ENCODE assay signal across 8 cellular contexts in the genomic region with DNA sequence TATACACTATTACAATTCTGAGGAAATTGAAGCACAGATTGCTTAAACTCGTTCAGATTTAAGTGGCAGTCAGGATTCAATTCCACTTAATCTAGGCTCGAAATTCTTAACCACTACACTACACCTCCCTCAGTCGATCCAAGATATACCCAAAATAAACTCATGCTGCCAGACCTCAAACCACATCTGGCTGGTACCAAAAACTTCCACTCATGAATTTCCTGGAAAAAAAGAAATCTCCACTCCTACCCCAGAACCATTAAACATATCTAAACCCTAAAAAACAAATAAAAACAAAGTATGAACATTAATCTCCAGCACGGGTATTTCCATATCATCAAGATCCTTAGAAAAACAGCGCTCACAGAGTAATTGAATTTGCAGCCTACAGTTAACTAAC. TPM values are rescaled to one million over a fixed set of nuclear protein-coding genes. Genes with fewer than 3 reads are reported as not detected.
DNase-seq lines count a peak whose midpoint lies in the region; ATAC-seq and TF ChIP-seq lines count a peak whose summit lies in the region.

No MANE protein-coding gene starts in this region.

- TF ChIP-seq CTCF in kidney epithelial cell (IDR thresholded peaks at IDR 0.05; ENCODE audit: insufficient read depth, low read length, poor library complexity, severe bottlenecking) (no peak), transverse colon (IDR thresholded peaks at IDR 0.05) (no peak), mucosa of descending colon (IDR thresholded peaks at IDR 0.05) (no peak)

- no peaks in the 10 kb centered on the region for H3K27me3 Mint-ChIP-seq in activated T-cell treated with anti-CD3 and anti-CD28 coated beads, Interleukin-2, amount 50 U/mL, for 72 hours (ENCODE audit: low read depth)
- H3K27me3 Mint-ChIP-seq in activated T-helper 2 cell treated with anti-CD3 and anti-CD28 coated beads, Interferon-gamma antibody, Interleukin-2, Interleukin-4, amounts not matched to agents 10 μg/mL and 5 μg/mL and 100 μg/mL, durations not matched to agents 14 hours and 24 hours and 36 hours (ENCODE audit: low read depth) = no peaks in the 10 kb centered on the region

- TF ChIP-seq EP300 in transverse colon (IDR thresholded peaks at IDR 0.05; ENCODE audit: low read depth) = no peak

- in situ Hi-C loops in transverse colon (cut with MboI; ENCODE audit: low pct_ligation_motif_present in 1 of 4, low pct_unique_long_range_greater_than_20kb in 1 of 4, low sequenced_read_pairs in 3 of 4) = no loop called here

- peaks cover 2 to 7% of the 10 kb centered on the region in 2 donors for H3K9me3 Mint-ChIP-seq in activated T-cell treated with anti-CD3 and anti-CD28 coated beads, Interleukin-2, amount 50 U/mL, for 72 hours
- peaks cover 31% of the 10 kb centered on the region for H3K9me3 Mint-ChIP-seq in activated T-helper 2 cell treated with anti-CD3 and anti-CD28 coated beads, Interferon-gamma antibody, Interleukin-2, Interleukin-4, amounts not matched to agents 10 μg/mL and 5 μg/mL and 100 μg/mL, durations not matched to agents 14 hours and 24 hours and 36 hours

- H3K27me3 ChIP-seq in kidney epithelial cell (ENCODE audit: control insufficient read depth, insufficient read depth, low read length) = no peaks in the 10 kb centered on the region
- H3K27me3 ChIP-seq in transverse colon = no peaks in the 10 kb centered on the region

- H3K4me1 ChIP-seq in transverse colon (peaks cover 9 to 20% (median 15%) of the 10 kb centered on the region in 4 donors), mucosa of descending colon (ENCODE audit: low read depth) (peaks cover 20% of the 10 kb centered on the region)

- H3K36me3 ChIP-seq in kidney epithelial cell (ENCODE audit: control insufficient read depth, insufficient read depth, low read length) = no peaks in the 10 kb centered on the region
- H3K36me3 ChIP-seq in transverse colon = peaks cover 0 to 7% (median 3%) of the 10 kb centered on the region in 4 donors
- no peaks in the 10 kb centered on the region for H3K36me3 ChIP-seq in mucosa of descending colon (ENCODE audit: low read depth)

- intact Hi-C loops in activated T-helper 2 cell treated with anti-CD3 and anti-CD28 coated beads, Interferon-gamma antibody, Interleukin-2, Interleukin-4, amounts not matched to agents 10 μg/mL and 5 μg/mL and 100 μg/mL, durations not matched to agents 14 hours and 24 hours and 36 hours (cut with micrococcal nuclease) = loop anchor here (2.0 kb wide), 3 partner anchors 125 to 435 kb away; a partner anchor contains a TSS
- intact Hi-C loops in transverse colon (cut with DNase I; ENCODE audit: low total_unique reads) (no loop called here), mucosa of descending colon (cut with DNase I, micrococcal nuclease) (no loop called here)

- no peak for TF ChIP-seq POLR2A in transverse colon (IDR thresholded peaks at IDR 0.05)

- H3K27ac ChIP-seq in transverse colon = peak overlapping the region; percentile 91 to 94 (median 94)

- H3K4me3 ChIP-seq in kidney epithelial cell (ENCODE audit: low read depth, low read length) (peak overlapping the region; percentile 69), transverse colon (peak overlapping the region in 3 of 4 donors; percentile 67 to 78 (median 72)), mucosa of descending colon (no peak overlapping the region)

- DNase-seq in activated T-cell treated with anti-CD3 and anti-CD28 coated beads, Interleukin-2, amount 50 U/mL, for 72 hours = no peak
- DNase-seq in activated T-cell treated with anti-CD3 and anti-CD28 coated beads for 4 hours (no peak), kidney epithelial cell (ENCODE audit: low read depth) (no peak), transverse colon (no peak), NCI-H2081 treated with DMSO at 0.1 percent for 48 hours (lab: John Stamatoyannopoulos, UW) (no peak), mucosa of descending colon (no peak)
- no peak for DNase-seq in activated T-helper 2 cell treated with anti-CD3 and anti-CD28 coated beads, Interferon-gamma antibody, Interleukin-2, Interleukin-4, amounts not matched to agents 10 μg/mL and 5 μg/mL and 100 μg/mL, durations not matched to agents 14 hours and 24 hours and 36 hours (ENCODE audit: low spot score)

- H3K4me1 Mint-ChIP-seq in activated T-cell treated with anti-CD3 and anti-CD28 coated beads, Interleukin-2, amount 50 U/mL, for 72 hours (ENCODE audit: low read depth) = peaks cover 41% of the 10 kb centered on the region
- peaks cover 22% of the 10 kb centered on the region for H3K4me1 Mint-ChIP-seq in activated T-helper 2 cell treated with anti-CD3 and anti-CD28 coated beads, Interferon-gamma antibody, Interleukin-2, Interleukin-4, amounts not matched to agents 10 μg/mL and 5 μg/mL and 100 μg/mL, durations not matched to agents 14 hours and 24 hours and 36 hours (ENCODE audit: low read depth)

- peaks cover 0 to 3% of the 10 kb centered on the region in 2 donors for H3K9me3 ChIP-seq in transverse colon
- H3K9me3 ChIP-seq in mucosa of descending colon = peaks cover 4% of the 10 kb centered on the region

- WGBS in transverse colon (ENCODE audit: low coverage in 1 of 2), 2 donors = 6 to 10% methylated on average over 2 to 5 of the region's 5 CpGs

- ATAC-seq in activated T-cell treated with anti-CD3 and anti-CD28 coated beads, Interleukin-2, amount 50 U/mL, for 72 hours (replicated peaks in 1 of 2) = no peak
- no peak for ATAC-seq in GM21390 (IDR thresholded peaks at IDR 0.05; ENCODE audit: unreplicated experiment)
- no peak for ATAC-seq in mucosa of descending colon

- H3K4me3 Mint-ChIP-seq in activated T-cell treated with anti-CD3 and anti-CD28 coated beads, Interleukin-2, amount 50 U/mL, for 72 hours = peak overlapping the region; percentile 98 to 99
- peak overlapping the region; percentile 83 for H3K4me3 Mint-ChIP-seq in activated T-helper 2 cell treated with anti-CD3 and anti-CD28 coated beads, Interferon-gamma antibody, Interleukin-2, Interleukin-4, amounts not matched to agents 10 μg/mL and 5 μg/mL and 100 μg/mL, durations not matched to agents 14 hours and 24 hours and 36 hours (ENCODE audit: low read depth)

- peaks cover 17 to 40% of the 10 kb centered on the region in 2 donors for H3K36me3 Mint-ChIP-seq in activated T-cell treated with anti-CD3 and anti-CD28 coated beads, Interleukin-2, amount 50 U/mL, for 72 hours (ENCODE audit: insufficient read depth in 2 of 2)
- H3K36me3 Mint-ChIP-seq in activated T-helper 2 cell treated with anti-CD3 and anti-CD28 coated beads, Interferon-gamma antibody, Interleukin-2, Interleukin-4, amounts not matched to agents 10 μg/mL and 5 μg/mL and 100 μg/mL, durations not matched to agents 14 hours and 24 hours and 36 hours (ENCODE audit: low read depth) = peaks cover 50% of the 10 kb centered on the region

- peak overlapping the region; percentile 96 for H3K27ac Mint-ChIP-seq in activated T-cell treated with anti-CD3 and anti-CD28 coated beads, Interleukin-2, amount 50 U/mL, for 72 hours
- peak overlapping the region; percentile 93 for H3K27ac Mint-ChIP-seq in activated T-helper 2 cell treated with anti-CD3 and anti-CD28 coated beads, Interferon-gamma antibody, Interleukin-2, Interleukin-4, amounts not matched to agents 10 μg/mL and 5 μg/mL and 100 μg/mL, durations not matched to agents 14 hours and 24 hours and 36 hours

RNA-seq across cellular contexts. Expression of a gene that starts 1.1 kb away (rescaled TPM):
- total RNA-seq in activated T-cell treated with anti-CD3 and anti-CD28 coated beads, Interleukin-2, amount 50 U/mL, for 72 hours = 10 to 100 TPM; 11.1 to 13.3 TPM
- total RNA-seq in activated T-helper 2 cell treated with anti-CD3 and anti-CD28 coated beads, Interferon-gamma antibody, Interleukin-2, Interleukin-4, amounts not matched to agents 10 μg/mL and 5 μg/mL and 100 μg/mL, durations not matched to agents 14 hours and 24 hours and 36 hours = 10.4 and 12.2 TPM in 2 replicates
- total RNA-seq in kidney epithelial cell = 7.3 and 11.6 TPM in 2 replicates
- 10 to 100 TPM in 2 of 4 donors, 1 to 10 TPM in 2; 3.6 to 28.4 (median 10.9) TPM for total RNA-seq in transverse colon
- total RNA-seq in mucosa of descending colon = 10 to 100 TPM in 2 of 3 donors, 1 to 10 TPM in 1; 8.2 to 14.7 (median 11.0) TPM

RNA-seq across cellular contexts. Expression of a gene that starts 59.4 kb away (rescaled TPM):
- total RNA-seq in activated T-cell treated with anti-CD3 and anti-CD28 coated beads, Interleukin-2, amount 50 U/mL, for 72 hours = 1 to 10 TPM; 2.3 TPM
- total RNA-seq in activated T-helper 2 cell treated with anti-CD3 and anti-CD28 coated beads, Interferon-gamma antibody, Interleukin-2, Interleukin-4, amounts not matched to agents 10 μg/mL and 5 μg/mL and 100 μg/mL, durations not matched to agents 14 hours and 24 hours and 36 hours = 0.41 and 0.46 TPM in 2 replicates
- total RNA-seq in kidney epithelial cell (0.58 and 1.7 TPM in 2 replicates), transverse colon (1 to 10 TPM in 2 of 4 donors, under 1 TPM in 1, not detected in 1; 0.40 to 3.4 (median 3.3) TPM), mucosa of descending colon (1 to 10 TPM; 1.3 to 8.4 (median 1.5) TPM)

RNA-seq across cellular contexts. Expression of a gene that starts 59.5 kb away (rescaled TPM):
- total RNA-seq in activated T-cell treated with anti-CD3 and anti-CD28 coated beads, Interleukin-2, amount 50 U/mL, for 72 hours = 1 to 10 TPM; 6.2 to 9.4 TPM
- total RNA-seq in activated T-helper 2 cell treated with anti-CD3 and anti-CD28 coated beads, Interferon-gamma antibody, Interleukin-2, Interleukin-4, amounts not matched to agents 10 μg/mL and 5 μg/mL and 100 μg/mL, durations not matched to agents 14 hours and 24 hours and 36 hours = 0.50 and 0.67 TPM in 2 replicates
- total RNA-seq in kidney epithelial cell (2.7 and 3.3 TPM in 2 replicates), transverse colon (1 to 10 TPM in 3 of 4 donors, not detected in 1; 1.1 to 4.8 (median 3.1) TPM), mucosa of descending colon (1 to 10 TPM; 1.5 to 6.0 (median 1.7) TPM)
